In the genomic region with DNA sequence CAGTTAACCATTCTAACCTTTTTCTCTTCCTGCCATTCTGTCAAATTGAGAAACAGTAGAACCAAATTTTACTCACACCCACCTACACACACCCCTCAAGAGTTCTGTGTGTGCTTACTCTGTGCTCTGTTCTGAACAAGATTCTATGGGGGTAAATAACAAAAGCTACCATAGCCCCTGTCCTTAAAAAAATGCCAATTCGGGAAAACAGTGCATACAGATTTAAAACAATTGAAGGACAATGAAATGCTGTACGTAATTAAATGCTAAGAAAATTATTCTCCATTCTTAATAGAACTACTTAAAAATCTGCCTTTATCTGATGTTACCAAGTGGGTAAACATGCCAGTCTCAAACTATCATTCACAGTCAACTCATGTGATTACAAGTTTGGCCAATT, we compare ENCODE assay signal across 7 cellular contexts.
"Had no signal": no experiment of that assay in that cellular context is flagged by ENCODE, and none has a peak within 500 bp of the region (broad histone marks: within the 10 kb centered on the region; RNA-seq: fewer than 3 reads in every experiment).

No MANE protein-coding gene starts in this region.

- H3K9ac ChIP-seq: KMS-11 had no signal

- DNase-seq: KBM-7, KG1 had no signal

- ATAC-seq: HepG2, K562 had no signal

- H3K4me2 ChIP-seq: KMS-11 had no signal

- H3K4me3 ChIP-seq: K562 had no signal

- H3K27ac ChIP-seq: HL-60, KMS-11 had no signal

- FAIRE-seq: HepG2, HTR-8/SVneo, K562 had no signal
